ENCODE assay signal across 23 cellular contexts in the genomic region with DNA sequence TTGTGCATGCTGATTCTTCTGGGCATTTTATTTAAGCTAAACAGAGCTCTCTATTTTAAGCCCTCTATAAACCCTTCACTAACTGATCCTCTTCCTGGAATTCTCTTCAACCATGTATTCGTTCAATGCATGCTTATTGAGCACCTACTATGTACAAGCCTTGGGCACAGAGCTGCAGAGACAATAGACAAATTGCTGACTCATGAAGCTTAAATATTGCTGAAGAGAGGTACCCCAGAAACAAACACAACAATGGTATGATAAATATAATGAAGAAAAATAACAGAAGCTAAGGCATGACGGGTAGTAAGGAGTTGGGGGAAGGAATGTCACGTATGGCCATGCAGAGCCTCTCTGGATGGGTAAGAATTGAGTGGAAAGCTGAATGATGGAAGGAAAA.
"Had no signal": no experiment of that assay in that cellular context is flagged by ENCODE, and none has a peak within 500 bp of the region (broad histone marks: within the 10 kb centered on the region; RNA-seq: fewer than 3 reads in every experiment).

No MANE protein-coding gene starts in this region.

- H3K4me3 Mint-ChIP-seq: mesothelial cell of epicardium had no signal

- H3K27ac Mint-ChIP-seq: mesothelial cell of epicardium had no signal

- DNase-seq: dermis blood vessel endothelial cell; dorsolateral prefrontal cortex; effector CD4-positive, alpha-beta T cell; effector memory CD4-positive, alpha-beta T cell; foreskin melanocyte; gastrocnemius medialis; glutamatergic neuron; head of caudate nucleus; heart right ventricle; hippocampal formation; left cardiac atrium; left lung; left ventricle myocardium superior; lower lobe of right lung; mesenchymal stem cell; mucosa of descending colon had no signal

- H3K4me1 ChIP-seq: esophagus muscularis mucosa, gastrocnemius medialis, heart right ventricle, left lung, lower lobe of right lung had no signal

- H3K27me3 ChIP-seq: esophagus muscularis mucosa, gastrocnemius medialis, heart right ventricle, left lung had no signal

- ATAC-seq: gastrocnemius medialis, heart right ventricle, left cardiac atrium, left lung, left ventricle myocardium superior, lower lobe of right lung, mucosa of descending colon had no signal

- H3K36me3 ChIP-seq: esophagus muscularis mucosa, gastrocnemius medialis, heart right ventricle, left lung, lower lobe of right lung had no signal

- H3K4me3 ChIP-seq: coronary artery, dorsolateral prefrontal cortex, esophagus muscularis mucosa, gastrocnemius medialis, heart right ventricle, left lung, lower lobe of right lung, mucosa of descending colon had no signal

- H3K36me3 Mint-ChIP-seq: mesothelial cell of epicardium had no signal

- H3K27ac ChIP-seq: coronary artery, dorsolateral prefrontal cortex, esophagus muscularis mucosa, gastrocnemius medialis, heart right ventricle, left lung, lower lobe of right lung had no signal

- H3K9me3 ChIP-seq: esophagus muscularis mucosa, gastrocnemius medialis, heart right ventricle, left lung, lower lobe of right lung, mucosa of descending colon had no signal

- FAIRE-seq: colon, endothelial cell of umbilical vein, islet of Langerhans, keratinocyte had no signal
